Comparison of ENCODE assay signal across 41 cellular contexts in the genomic region with DNA sequence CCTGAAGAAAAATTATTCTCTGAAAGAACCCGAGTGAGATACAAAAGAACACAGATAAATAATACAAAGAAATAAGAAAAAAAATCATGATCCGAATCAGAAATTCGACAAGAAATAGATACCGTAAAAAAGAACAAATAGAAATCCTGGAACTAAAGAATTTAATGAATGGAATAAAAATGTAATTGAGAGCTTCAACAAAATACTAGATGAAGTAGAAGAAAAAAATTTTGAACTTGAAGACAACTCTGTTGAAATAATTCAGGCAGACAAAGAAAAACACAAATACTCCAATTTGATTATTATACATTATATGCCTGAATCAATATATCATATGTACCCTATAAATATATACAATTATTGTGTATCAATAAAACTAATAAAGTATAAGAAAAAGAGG. TPM values are rescaled to one million over a fixed set of nuclear protein-coding genes. Genes with fewer than 3 reads are reported as not detected.
"Had no signal": no experiment of that assay in that cellular context is flagged by ENCODE, and none has a peak within 500 bp of the region (broad histone marks: within the 10 kb centered on the region; RNA-seq: fewer than 3 reads in every experiment).

No MANE protein-coding gene starts in this region.

- H3K27ac ChIP-seq: ascending aorta, cardiac muscle cell, WERI-Rb-1 had no signal

- DNase-seq: activated CD4-positive, alpha-beta memory T cell treated with anti-CD3 and anti-CD28 coated beads for 36 hours; activated CD4-positive, alpha-beta T cell treated with anti-CD3 and anti-CD28 coated beads for 1 hour; activated CD4-positive, alpha-beta T cell treated with anti-CD3 and anti-CD28 coated beads for 36 hours; activated CD4-positive, alpha-beta T cell treated with anti-CD3 and anti-CD28 coated beads for 48 hours; activated CD4-positive, alpha-beta T cell treated with anti-CD3 and anti-CD28 coated beads, Interleukin-2, amount 50 U/mL, for 1 hour; activated CD4-positive, alpha-beta T cell treated with anti-CD3 and anti-CD28 coated beads, Interleukin-2, amount 50 U/mL, for 4 hours; activated CD4-positive, CD25-positive, alpha-beta regulatory T cell; activated CD8-positive, alpha-beta memory T cell treated with anti-CD3 and anti-CD28 coated beads for 24 hours; activated CD8-positive, alpha-beta memory T cell treated with anti-CD3 and anti-CD28 coated beads, Interleukin-2, amount 10 ng/mL, durations not matched to agents 7 days and 5 days; activated CD8-positive, alpha-beta memory T cell treated with anti-CD3 and anti-CD28 coated beads, Interleukin-2, amount 50 U/mL, for 48 hours; activated CD8-positive, alpha-beta T cell treated with anti-CD3 and anti-CD28 coated beads for 36 hours; activated effector memory CD4-positive, alpha-beta T cell treated with Interleukin-2 at 50 U/mL for 16 hours; activated gamma-delta T cell; activated naive CD4-positive, alpha-beta T cell treated with anti-CD3 and anti-CD28 coated beads, Interleukin-2, amount 10 ng/mL, durations not matched to agents 7 days and 5 days; activated naive CD4-positive, alpha-beta T cell treated with Interleukin-2 at 50 U/mL for 16 hours; activated naive CD8-positive, alpha-beta T cell treated with anti-CD3 and anti-CD28 coated beads, Interleukin-2, amount 10 ng/mL, durations not matched to agents 7 days and 5 days; activated naive CD8-positive, alpha-beta T cell treated with anti-CD3 and anti-CD28 coated beads, Interleukin-2, amount 50 U/mL, for 24 hours; activated T-cell treated with anti-CD3 and anti-CD28 coated beads, Interleukin-2, amount 50 U/mL, for 24 hours; activated T-cell treated with anti-CD3 and anti-CD28 coated beads, Interleukin-2, amount 50 U/mL, for 48 hours; amygdala; anterior cingulate cortex; caudate nucleus; cerebellar nuclear complex; T-helper 1 cell; T-helper 2 cell; T-helper 9 cell; WERI-Rb-1 had no signal

- H3K4me1 Mint-ChIP-seq: activated CD4-positive, alpha-beta T cell treated with anti-CD3 and anti-CD28 coated beads for 36 hours; activated CD8-positive, alpha-beta memory T cell treated with anti-CD3 and anti-CD28 coated beads, Interleukin-2, amount 10 ng/mL, durations not matched to agents 7 days and 5 days; activated naive CD4-positive, alpha-beta T cell treated with anti-CD3 and anti-CD28 coated beads, Interleukin-2, amount 10 ng/mL, durations not matched to agents 7 days and 5 days; activated naive CD4-positive, alpha-beta T cell treated with anti-CD3 and anti-CD28 coated beads, Interleukin-2, amount 50 U/mL, for 24 hours; activated naive CD8-positive, alpha-beta T cell treated with anti-CD3 and anti-CD28 coated beads, Interleukin-2, amount 10 ng/mL, durations not matched to agents 7 days and 5 days; activated naive CD8-positive, alpha-beta T cell treated with anti-CD3 and anti-CD28 coated beads, Interleukin-2, amount 50 U/mL, for 24 hours; brain; central memory CD8-positive, alpha-beta T cell; WTC11 had no signal

- H3K4me3 Mint-ChIP-seq: activated CD4-positive, alpha-beta memory T cell treated with anti-CD3 and anti-CD28 coated beads for 36 hours; activated CD4-positive, alpha-beta T cell treated with anti-CD3 and anti-CD28 coated beads for 36 hours; activated CD8-positive, alpha-beta memory T cell treated with anti-CD3 and anti-CD28 coated beads, Interleukin-2, amount 10 ng/mL, durations not matched to agents 7 days and 5 days; activated CD8-positive, alpha-beta T cell treated with anti-CD3 and anti-CD28 coated beads for 36 hours; activated naive CD4-positive, alpha-beta T cell treated with anti-CD3 and anti-CD28 coated beads, Interleukin-2, amount 10 ng/mL, durations not matched to agents 7 days and 5 days; activated naive CD4-positive, alpha-beta T cell treated with anti-CD3 and anti-CD28 coated beads, Interleukin-2, amount 50 U/mL, for 24 hours; activated naive CD8-positive, alpha-beta T cell; activated naive CD8-positive, alpha-beta T cell treated with anti-CD3 and anti-CD28 coated beads, Interleukin-2, amount 10 ng/mL, durations not matched to agents 7 days and 5 days; activated naive CD8-positive, alpha-beta T cell treated with anti-CD3 and anti-CD28 coated beads, Interleukin-2, amount 50 U/mL, for 24 hours; activated T-cell treated with anti-CD3 and anti-CD28 coated beads, Interleukin-2, amount 50 U/mL, for 24 hours; brain; central memory CD8-positive, alpha-beta T cell; T-helper 1 cell treated with Interleukin-12 subunit alpha and Interleukin-12 subunit beta and Interleukin-4 antibody, amounts not matched to agents 30 μg/mL and 1 μg/mL, for 36 hours; T-helper 2 cell treated with Interferon-gamma antibody and Interleukin-4, amounts not matched to agents 5 μg/mL and 100 μg/mL, for 36 hours; WTC11 had no signal

- H3K36me3 Mint-ChIP-seq: activated CD4-positive, alpha-beta memory T cell treated with anti-CD3 and anti-CD28 coated beads for 36 hours; activated CD8-positive, alpha-beta memory T cell treated with anti-CD3 and anti-CD28 coated beads, Interleukin-2, amount 10 ng/mL, durations not matched to agents 7 days and 5 days; activated naive CD4-positive, alpha-beta T cell treated with anti-CD3 and anti-CD28 coated beads, Interleukin-2, amount 10 ng/mL, durations not matched to agents 7 days and 5 days; activated naive CD4-positive, alpha-beta T cell treated with anti-CD3 and anti-CD28 coated beads, Interleukin-2, amount 50 U/mL, for 24 hours; activated naive CD8-positive, alpha-beta T cell; activated naive CD8-positive, alpha-beta T cell treated with anti-CD3 and anti-CD28 coated beads, Interleukin-2, amount 10 ng/mL, durations not matched to agents 7 days and 5 days; brain had no signal

- H3K36me3 ChIP-seq: ascending aorta, cardiac muscle cell, WERI-Rb-1 had no signal

- FAIRE-seq: bronchial epithelial cell had no signal

- H3K27me3 Mint-ChIP-seq: activated CD4-positive, alpha-beta memory T cell treated with anti-CD3 and anti-CD28 coated beads for 36 hours; activated CD8-positive, alpha-beta memory T cell treated with anti-CD3 and anti-CD28 coated beads, Interleukin-2, amount 10 ng/mL, durations not matched to agents 7 days and 5 days; activated naive CD4-positive, alpha-beta T cell treated with anti-CD3 and anti-CD28 coated beads, Interleukin-2, amount 10 ng/mL, durations not matched to agents 7 days and 5 days; activated naive CD4-positive, alpha-beta T cell treated with anti-CD3 and anti-CD28 coated beads, Interleukin-2, amount 50 U/mL, for 24 hours; activated naive CD8-positive, alpha-beta T cell treated with anti-CD3 and anti-CD28 coated beads, Interleukin-2, amount 10 ng/mL, durations not matched to agents 7 days and 5 days; activated naive CD8-positive, alpha-beta T cell treated with anti-CD3 and anti-CD28 coated beads, Interleukin-2, amount 50 U/mL, for 24 hours; activated T-cell treated with anti-CD3 and anti-CD28 coated beads, Interleukin-2, amount 50 U/mL, for 24 hours; central memory CD8-positive, alpha-beta T cell had no signal

- ATAC-seq: activated CD4-positive, alpha-beta T cell treated with anti-CD3 and anti-CD28 coated beads for 36 hours; activated CD4-positive, CD25-positive, alpha-beta regulatory T cell treated with anti-CD3 and anti-CD28 coated beads, Interleukin-2, amount 50 U/mL, for 24 hours; activated CD8-positive, alpha-beta memory T cell treated with anti-CD3 and anti-CD28 coated beads, Interleukin-2, amount 10 ng/mL, durations not matched to agents 7 days and 5 days; activated CD8-positive, alpha-beta T cell treated with anti-CD3 and anti-CD28 coated beads for 36 hours; activated naive CD8-positive, alpha-beta T cell treated with anti-CD3 and anti-CD28 coated beads, Interleukin-2, amount 50 U/mL, for 24 hours; WTC11 had no signal

- H3K27me3 ChIP-seq: ascending aorta, cardiac muscle cell had no signal

- H3K27ac Mint-ChIP-seq: activated CD4-positive, alpha-beta memory T cell treated with anti-CD3 and anti-CD28 coated beads for 36 hours; activated CD4-positive, alpha-beta T cell treated with anti-CD3 and anti-CD28 coated beads for 36 hours; activated CD8-positive, alpha-beta memory T cell treated with anti-CD3 and anti-CD28 coated beads, Interleukin-2, amount 10 ng/mL, durations not matched to agents 7 days and 5 days; activated CD8-positive, alpha-beta T cell treated with anti-CD3 and anti-CD28 coated beads for 36 hours; activated naive CD4-positive, alpha-beta T cell treated with anti-CD3 and anti-CD28 coated beads, Interleukin-2, amount 10 ng/mL, durations not matched to agents 7 days and 5 days; activated naive CD4-positive, alpha-beta T cell treated with anti-CD3 and anti-CD28 coated beads, Interleukin-2, amount 50 U/mL, for 24 hours; activated naive CD8-positive, alpha-beta T cell; activated naive CD8-positive, alpha-beta T cell treated with anti-CD3 and anti-CD28 coated beads, Interleukin-2, amount 10 ng/mL, durations not matched to agents 7 days and 5 days; activated naive CD8-positive, alpha-beta T cell treated with anti-CD3 and anti-CD28 coated beads, Interleukin-2, amount 50 U/mL, for 24 hours; activated T-cell treated with anti-CD3 and anti-CD28 coated beads, Interleukin-2, amount 50 U/mL, for 24 hours; activated T-helper 2 cell treated with anti-CD3 and anti-CD28 coated beads, Interferon-gamma antibody, Interleukin-2, Interleukin-4, amounts not matched to agents 10 μg/mL and 5 μg/mL and 100 μg/mL, durations not matched to agents 14 hours and 24 hours and 36 hours; brain; T-helper 1 cell treated with Interleukin-12 subunit alpha and Interleukin-12 subunit beta and Interleukin-4 antibody, amounts not matched to agents 30 μg/mL and 1 μg/mL, for 36 hours; T-helper 2 cell treated with Interferon-gamma antibody and Interleukin-4, amounts not matched to agents 5 μg/mL and 100 μg/mL, for 36 hours; WTC11 had no signal

- H3K9me3 Mint-ChIP-seq: activated naive CD8-positive, alpha-beta T cell treated with anti-CD3 and anti-CD28 coated beads, Interleukin-2, amount 10 ng/mL, durations not matched to agents 7 days and 5 days had no signal

- H3K4me3 ChIP-seq: ascending aorta, cardiac muscle cell had no signal

- H3K4me1 ChIP-seq: ascending aorta had no signal

RNA-seq across cellular contexts. Expression of a gene that starts 4.8 kb away (rescaled TPM):
- total RNA-seq: activated CD4-positive, alpha-beta memory T cell treated with anti-CD3 and anti-CD28 coated beads for 36 hours; activated CD4-positive, alpha-beta T cell treated with anti-CD3 and anti-CD28 coated beads for 36 hours; activated CD8-positive, alpha-beta memory T cell treated with anti-CD3 and anti-CD28 coated beads, Interleukin-2, amount 10 ng/mL, durations not matched to agents 7 days and 5 days; activated CD8-positive, alpha-beta T cell treated with anti-CD3 and anti-CD28 coated beads for 36 hours; activated naive CD8-positive, alpha-beta T cell treated with anti-CD3 and anti-CD28 coated beads, Interleukin-2, amount 10 ng/mL, durations not matched to agents 7 days and 5 days; activated T-helper 2 cell treated with anti-CD3 and anti-CD28 coated beads, Interferon-gamma antibody, Interleukin-2, Interleukin-4, amounts not matched to agents 10 μg/mL and 5 μg/mL and 100 μg/mL, durations not matched to agents 14 hours and 24 hours and 36 hours; ascending aorta; bronchial epithelial cell; cardiac muscle cell; chondrocyte; WTC11 had no signal
- polyA plus RNA-seq: adipose tissue, cardiac muscle cell had no signal

RNA-seq across cellular contexts. Expression of a gene that starts 17.2 kb away (rescaled TPM):
- total RNA-seq: activated CD4-positive, alpha-beta memory T cell treated with anti-CD3 and anti-CD28 coated beads for 36 hours; activated CD4-positive, alpha-beta T cell treated with anti-CD3 and anti-CD28 coated beads for 36 hours; activated CD8-positive, alpha-beta memory T cell treated with anti-CD3 and anti-CD28 coated beads, Interleukin-2, amount 10 ng/mL, durations not matched to agents 7 days and 5 days; activated CD8-positive, alpha-beta T cell treated with anti-CD3 and anti-CD28 coated beads for 36 hours; activated naive CD8-positive, alpha-beta T cell treated with anti-CD3 and anti-CD28 coated beads, Interleukin-2, amount 10 ng/mL, durations not matched to agents 7 days and 5 days; activated T-helper 2 cell treated with anti-CD3 and anti-CD28 coated beads, Interferon-gamma antibody, Interleukin-2, Interleukin-4, amounts not matched to agents 10 μg/mL and 5 μg/mL and 100 μg/mL, durations not matched to agents 14 hours and 24 hours and 36 hours; ascending aorta; bronchial epithelial cell; cardiac muscle cell; chondrocyte; WTC11 had no signal
- polyA plus RNA-seq: adipose tissue, cardiac muscle cell had no signal

RNA-seq across cellular contexts. Expression of a gene that starts 26.7 kb away (rescaled TPM):
- total RNA-seq: activated CD4-positive, alpha-beta memory T cell treated with anti-CD3 and anti-CD28 coated beads for 36 hours; activated CD4-positive, alpha-beta T cell treated with anti-CD3 and anti-CD28 coated beads for 36 hours; activated CD8-positive, alpha-beta memory T cell treated with anti-CD3 and anti-CD28 coated beads, Interleukin-2, amount 10 ng/mL, durations not matched to agents 7 days and 5 days; activated CD8-positive, alpha-beta T cell treated with anti-CD3 and anti-CD28 coated beads for 36 hours; activated naive CD8-positive, alpha-beta T cell treated with anti-CD3 and anti-CD28 coated beads, Interleukin-2, amount 10 ng/mL, durations not matched to agents 7 days and 5 days; activated T-helper 2 cell treated with anti-CD3 and anti-CD28 coated beads, Interferon-gamma antibody, Interleukin-2, Interleukin-4, amounts not matched to agents 10 μg/mL and 5 μg/mL and 100 μg/mL, durations not matched to agents 14 hours and 24 hours and 36 hours; ascending aorta; bronchial epithelial cell; cardiac muscle cell; chondrocyte; WTC11 had no signal
- polyA plus RNA-seq: adipose tissue, cardiac muscle cell had no signal

RNA-seq across cellular contexts. Expression of a gene that starts 39.1 kb away (rescaled TPM):
- total RNA-seq: activated CD4-positive, alpha-beta memory T cell treated with anti-CD3 and anti-CD28 coated beads for 36 hours; activated CD4-positive, alpha-beta T cell treated with anti-CD3 and anti-CD28 coated beads for 36 hours; activated CD8-positive, alpha-beta memory T cell treated with anti-CD3 and anti-CD28 coated beads, Interleukin-2, amount 10 ng/mL, durations not matched to agents 7 days and 5 days; activated CD8-positive, alpha-beta T cell treated with anti-CD3 and anti-CD28 coated beads for 36 hours; activated naive CD8-positive, alpha-beta T cell treated with anti-CD3 and anti-CD28 coated beads, Interleukin-2, amount 10 ng/mL, durations not matched to agents 7 days and 5 days; activated T-helper 2 cell treated with anti-CD3 and anti-CD28 coated beads, Interferon-gamma antibody, Interleukin-2, Interleukin-4, amounts not matched to agents 10 μg/mL and 5 μg/mL and 100 μg/mL, durations not matched to agents 14 hours and 24 hours and 36 hours; ascending aorta; bronchial epithelial cell; cardiac muscle cell; chondrocyte; WTC11 had no signal
- polyA plus RNA-seq: adipose tissue, cardiac muscle cell had no signal

RNA-seq across cellular contexts. Expression of a gene that starts 41.7 kb away (rescaled TPM):
- total RNA-seq: activated CD4-positive, alpha-beta memory T cell treated with anti-CD3 and anti-CD28 coated beads for 36 hours; activated CD4-positive, alpha-beta T cell treated with anti-CD3 and anti-CD28 coated beads for 36 hours; activated CD8-positive, alpha-beta memory T cell treated with anti-CD3 and anti-CD28 coated beads, Interleukin-2, amount 10 ng/mL, durations not matched to agents 7 days and 5 days; activated CD8-positive, alpha-beta T cell treated with anti-CD3 and anti-CD28 coated beads for 36 hours; activated naive CD8-positive, alpha-beta T cell treated with anti-CD3 and anti-CD28 coated beads, Interleukin-2, amount 10 ng/mL, durations not matched to agents 7 days and 5 days; activated T-helper 2 cell treated with anti-CD3 and anti-CD28 coated beads, Interferon-gamma antibody, Interleukin-2, Interleukin-4, amounts not matched to agents 10 μg/mL and 5 μg/mL and 100 μg/mL, durations not matched to agents 14 hours and 24 hours and 36 hours; ascending aorta; bronchial epithelial cell; cardiac muscle cell; chondrocyte; WTC11 had no signal
- polyA plus RNA-seq: adipose tissue, cardiac muscle cell had no signal
